ENCODE assay signal across 11 cellular contexts in the genomic region with DNA sequence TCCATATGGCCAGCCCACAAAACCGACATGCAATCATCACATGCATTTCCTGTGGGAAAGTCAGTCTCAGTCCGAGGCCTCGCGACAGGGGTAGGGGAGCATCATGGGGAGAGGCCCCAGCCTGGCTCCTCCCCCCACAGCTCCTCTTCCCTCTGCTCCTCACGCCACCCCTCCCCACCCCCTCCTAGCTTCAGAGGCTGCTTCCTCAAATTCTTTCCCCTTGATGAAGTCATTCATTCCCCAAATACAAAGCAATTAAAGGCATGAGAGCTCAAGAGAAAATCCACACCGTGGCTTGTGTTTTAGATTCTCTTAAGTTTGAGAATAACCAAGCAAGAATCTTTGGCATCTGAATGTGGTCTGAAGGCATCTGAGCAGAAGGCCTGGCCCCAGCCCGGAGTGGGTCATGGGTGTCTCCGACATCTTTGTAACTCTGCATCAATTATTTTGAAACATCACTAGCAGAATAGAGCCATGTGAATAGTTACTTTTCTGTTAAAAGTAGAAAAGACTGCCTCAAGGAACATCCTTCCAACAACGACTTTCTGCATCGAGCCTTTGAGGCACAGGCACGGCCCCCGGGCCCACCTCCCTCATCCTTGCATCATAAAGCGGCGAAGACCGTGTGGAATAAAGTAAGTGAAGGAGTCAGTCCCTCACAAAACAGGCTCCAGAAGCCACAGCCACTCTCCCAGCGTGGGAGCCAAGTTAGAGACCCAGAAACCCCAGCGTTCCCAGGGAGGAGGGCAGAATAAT.
DNase-seq lines count a peak whose midpoint lies in the region; ATAC-seq and TF ChIP-seq lines count a peak whose summit lies in the region.
"Had no signal": no experiment of that assay in that cellular context is flagged by ENCODE, and none has a peak within 500 bp of the region (broad histone marks: within the 10 kb centered on the region; RNA-seq: fewer than 3 reads in every experiment).

No MANE protein-coding gene starts in this region.

- no peaks in the 10 kb centered on the region for H3K27me3 Mint-ChIP-seq in brain
- H3K27me3 Mint-ChIP-seq in natural killer cell treated with Interleukin-12 subunit alpha and Interleukin-12 subunit beta and Interleukin-15 and Interleukin-18, amount 100 ng/mL, for 72 hours = peaks cover 2 to 7% of the 10 kb centered on the region in 2 donors

- DNase-seq in A673 (ENCODE audit: low spot score) (peak; percentile 30), HT1080 (ENCODE audit: low read depth) (peak; percentile 34), lower lobe of right lung (no peak), COLO829 (ENCODE audit: low spot score) (no peak)
- DNase-seq in natural killer cell treated with Interleukin-12 subunit alpha and Interleukin-12 subunit beta and Interleukin-15 and Interleukin-18, amount 100 ng/mL, for 72 hours (ENCODE audit: low spot score) = no peak
- DNase-seq: cerebellar nuclear complex, NCI-H2107 had no signal

- H3K27me3 ChIP-seq in A673 (replicated peaks; ENCODE audit: insufficient read depth, low read depth, low read length, poor library complexity) (no peaks in the 10 kb centered on the region), lower lobe of right lung (ENCODE audit: low read depth) (no peaks in the 10 kb centered on the region)

- H3K4me1 ChIP-seq in A673 (ENCODE audit: insufficient read depth, low read length, poor library complexity, severe bottlenecking) (peaks cover 5% of the 10 kb centered on the region), lower lobe of right lung (peaks cover 23% of the 10 kb centered on the region)
- H3K4me1 ChIP-seq: A549 had no signal

- BruUV-seq in A673 (replicated peaks; lab: Mats Ljungman, UMichigan) = no TSS peak

- H3K9me3 ChIP-seq in A673 (ENCODE audit: low read depth, low read length, poor library complexity, severe bottlenecking) (no peaks in the 10 kb centered on the region), lower lobe of right lung (no peaks in the 10 kb centered on the region)
- H3K9me3 ChIP-seq: A549 had no signal

- no peaks in the 10 kb centered on the region for H3K36me3 ChIP-seq in A673 (ENCODE audit: insufficient read depth, low read length, poor library complexity, severe bottlenecking)
- no peaks in the 10 kb centered on the region for H3K36me3 ChIP-seq in lower lobe of right lung

- H3K27ac ChIP-seq in A673 (ENCODE audit: low read depth, low read length, poor library complexity, severe bottlenecking) (no peak overlapping the region), lower lobe of right lung (peak overlapping the region; percentile 36)
- H3K27ac ChIP-seq: A549 had no signal

- H3K4me1 Mint-ChIP-seq in brain = peaks cover 67% of the 10 kb centered on the region
- no peaks in the 10 kb centered on the region for H3K4me1 Mint-ChIP-seq in natural killer cell treated with Interleukin-12 subunit alpha and Interleukin-12 subunit beta and Interleukin-15 and Interleukin-18, amount 100 ng/mL, for 72 hours (ENCODE audit: low read depth in 2 of 2)

- POLR2A ChIA-PET in A673 (lab: Charles Lee; ENCODE audit: low non-redundant PET) = no interaction called here

- H3K4me3 ChIP-seq in A673 (ENCODE audit: low read depth, low read length, poor library complexity, severe bottlenecking) (no peak overlapping the region), lower lobe of right lung (no peak overlapping the region)
- H3K4me3 ChIP-seq: A549 had no signal

- intact Hi-C loops in A673 (cut with micrococcal nuclease; ENCODE audit: unreplicated experiment) = no loop called here
- intact Hi-C loops in lower lobe of right lung (cut with DNase I) = no loop called here

- TF ChIP-seq CTCF in A673 (conservative IDR thresholded peaks at IDR 0.05; ENCODE audit: low read depth, low read length) = no peak
- no peak for TF ChIP-seq CTCF in brain (conservative IDR thresholded peaks at IDR 0.05)
- TF ChIP-seq CTCF in lower lobe of right lung (IDR thresholded peaks at IDR 0.05) = no peak

- peak overlapping the region in 4 of 5 experiments; percentile 26 to 82 (median 46) for H3K27ac Mint-ChIP-seq in brain
- no peak overlapping the region for H3K27ac Mint-ChIP-seq in natural killer cell treated with Interleukin-12 subunit alpha and Interleukin-12 subunit beta and Interleukin-15 and Interleukin-18, amount 100 ng/mL, for 72 hours

- H3K36me3 Mint-ChIP-seq in brain = peaks cover 22% of the 10 kb centered on the region
- no peaks in the 10 kb centered on the region for H3K36me3 Mint-ChIP-seq in natural killer cell treated with Interleukin-12 subunit alpha and Interleukin-12 subunit beta and Interleukin-15 and Interleukin-18, amount 100 ng/mL, for 72 hours

- H3K9me3 Mint-ChIP-seq in brain = peaks cover 0 to 7% (median 0%) of the 10 kb centered on the region in 5 experiments
- H3K9me3 Mint-ChIP-seq in natural killer cell treated with Interleukin-12 subunit alpha and Interleukin-12 subunit beta and Interleukin-15 and Interleukin-18, amount 100 ng/mL, for 72 hours = no peaks in the 10 kb centered on the region

- CTCF ChIA-PET in A673 (lab: Charles Lee) = interaction anchor here (0.5 kb wide), 1 partner anchor 315 kb away, joined by 3 read pairs; no protein-coding TSS in a partner anchor

- ATAC-seq in lower lobe of right lung (peak in 1 of 2 donors; percentile 39), HG03342 (IDR thresholded peaks at IDR 0.05; ENCODE audit: unreplicated experiment) (no peak), HG02870 (IDR thresholded peaks at IDR 0.05; ENCODE audit: unreplicated experiment) (no peak)
- ATAC-seq in natural killer cell treated with Interleukin-12 subunit alpha and Interleukin-12 subunit beta and Interleukin-15 and Interleukin-18, amount 100 ng/mL, for 72 hours = no peak
- ATAC-seq: A549 had no signal

- no peak overlapping the region for H3K4me3 Mint-ChIP-seq in brain
- H3K4me3 Mint-ChIP-seq in natural killer cell treated with Interleukin-12 subunit alpha and Interleukin-12 subunit beta and Interleukin-15 and Interleukin-18, amount 100 ng/mL, for 72 hours = no peak overlapping the region

Comparison
In these comparisons a context has a peak if more than half of its experiments do, and no peak if none do; other contexts are left out.
1. DNase-seq: peak in A673 (single experiment) and HT1080 (single experiment); none in lower lobe of right lung (single experiment), natural killer cell treated with Interleukin-12 subunit alpha and Interleukin-12 subunit beta and Interleukin-15 and Interleukin-18, amount 100 ng/mL, for 72 hours (single experiment) and COLO829 (single experiment).
2. H3K27ac Mint-ChIP-seq: peak in brain (4 of 5); none in natural killer cell treated with Interleukin-12 subunit alpha and Interleukin-12 subunit beta and Interleukin-15 and Interleukin-18, amount 100 ng/mL, for 72 hours (0 of 2).